ENCODE assay signal across 8 cellular contexts in genomic region chrX:103686199-103687072, GRCh38. TPM values are rescaled to one million over a fixed set of nuclear protein-coding genes. Genes with fewer than 3 reads are reported as not detected.
DNase-seq lines count a peak whose midpoint lies in the region; TF ChIP-seq lines count a peak whose summit lies in the region.

MORF4L2 (minus strand) TSS chrX:103686699; CDS start chrX:103677027, 9,672 bp downstream.

- H3K27me3 Mint-ChIP-seq in neural progenitor cell (ENCODE audit: insufficient read depth, low read depth), result no peaks in the 10 kb centered on the region

- H3K4me1 Mint-ChIP-seq in neural progenitor cell, result peaks cover 4% of the 10 kb centered on the region

- in situ Hi-C loops in G401 (cut with HindIII; ENCODE audit: low sequenced_read_pairs) (no loop called here), HAP-1 (cut with MboI; ENCODE audit: low sequenced_read_pairs) (loop anchor here (5.0 kb wide), 1 partner anchor 136 kb away; no protein-coding TSS in a partner anchor)

- H3K36me3 Mint-ChIP-seq in neural progenitor cell, result peaks cover 6% of the 10 kb centered on the region

- DNase-seq in G401 (ENCODE audit: low spot score) (peak; percentile 98), HAP-1 (ENCODE audit: low spot score in 2 of 2) (peak; percentile 95 to 99), MM.1S (peak; percentile 95), SIG-M5 (lab: John Stamatoyannopoulos, UW) (peak; percentile 90), foreskin fibroblast (peak; percentile 96), neural progenitor cell (ENCODE audit: low spot score) (peak; percentile 98)
- DNase-seq in activated gamma-delta T cell treated with anti-CD3 and anti-CD28 coated beads, Interleukin-2, amount 50 U/mL, for 16 hours (ENCODE audit: low read depth), result peak; percentile 74

- peaks cover 34% of the 10 kb centered on the region for H3K79me2 ChIP-seq in MM.1S (ENCODE audit: low read length)
- peaks cover 50% of the 10 kb centered on the region for H3K79me2 ChIP-seq in neural progenitor cell (ENCODE audit: low read depth)

- H3F3A ChIP-seq in MM.1S (ENCODE audit: insufficient read depth, low read length), result peaks cover 9% of the 10 kb centered on the region; the same call in 1 of the 2 replicates
- peaks cover 59% of the 10 kb centered on the region for H3F3A ChIP-seq in neural progenitor cell (ENCODE audit: low read depth)

- H3K27ac ChIP-seq in MM.1S (ENCODE audit: low read length), result peak within 1 kb of the TSS; percentile 98
- H3K27ac ChIP-seq in neural progenitor cell, result peak within 1 kb of the TSS; percentile 83
- peak within 1 kb of the TSS; percentile 97 for H3K27ac ChIP-seq in subcutaneous abdominal adipose tissue (ENCODE audit: low read depth, low read length)

- peak within 1 kb of the TSS; percentile 81 for H2AFZ ChIP-seq in MM.1S (ENCODE audit: low read length)
- H2AFZ ChIP-seq in neural progenitor cell (replicated peaks), result peak within 1 kb of the TSS; percentile 44

- no peaks in the 10 kb centered on the region for H3K9me3 Mint-ChIP-seq in neural progenitor cell

- H3K36me3 ChIP-seq in HAP-1 (replicated peaks), result peaks cover 42% of the 10 kb centered on the region
- peaks cover 3% of the 10 kb centered on the region; the same call in 1 of the 2 replicates for H3K36me3 ChIP-seq in MM.1S (replicated peaks; ENCODE audit: insufficient read depth, low read length)
- peaks cover 33% of the 10 kb centered on the region for H3K36me3 ChIP-seq in neural progenitor cell
- peaks cover 0 to 12% (median 6%) of the 10 kb centered on the region in 5 donors for H3K36me3 ChIP-seq in subcutaneous abdominal adipose tissue (ENCODE audit: control insufficient read depth in 5 of 5, insufficient read depth in 5 of 5, low read length in 5 of 5)

- H3K9ac ChIP-seq in MM.1S (ENCODE audit: low read length) (peak within 1 kb of the TSS; percentile 93), neural progenitor cell (peak within 1 kb of the TSS; percentile 91), subcutaneous abdominal adipose tissue (ENCODE audit: low read length in 5 of 5) (peak within 1 kb of the TSS; percentile 77 to 96 (median 87))

- H3K4me2 ChIP-seq in MM.1S (ENCODE audit: low read depth, low read length), result peak within 1 kb of the TSS; percentile 67
- H3K4me2 ChIP-seq in neural progenitor cell, result peak within 1 kb of the TSS; percentile 96

- H3K27me3 ChIP-seq in HAP-1 (ENCODE audit: low read depth) (no peaks in the 10 kb centered on the region), MM.1S (replicated peaks; ENCODE audit: insufficient read depth, low read length) (no peaks in the 10 kb centered on the region), neural progenitor cell (no peaks in the 10 kb centered on the region), subcutaneous abdominal adipose tissue (ENCODE audit: control insufficient read depth in 5 of 5, insufficient read depth in 4 of 5, low read length in 5 of 5) (peaks cover 0 to 5% (median 2%) of the 10 kb centered on the region in 5 donors)

- TF ChIP-seq CTCF in MM.1S (IDR thresholded peaks at IDR 0.05; ENCODE audit: low read length), result no peak
- TF ChIP-seq CTCF in foreskin fibroblast (IDR thresholded peaks at IDR 0.05; ENCODE audit: low read depth, low read length), result no peak
- TF ChIP-seq CTCF in neural progenitor cell (IDR thresholded peaks at IDR 0.05), result no peak

- H3K9me2 ChIP-seq in MM.1S (replicated peaks; ENCODE audit: insufficient read depth, low read length), result no peaks in the 10 kb centered on the region

- H3K4me3 ChIP-seq in HAP-1 (peak within 1 kb of the TSS; percentile 84), MM.1S (ENCODE audit: low read length) (peak within 1 kb of the TSS; percentile 91), foreskin fibroblast (ENCODE audit: low read depth in 1 of 2, low read length in 2 of 2) (peak within 1 kb of the TSS; percentile 84 to 95), neural progenitor cell (peak within 1 kb of the TSS; percentile 89), subcutaneous abdominal adipose tissue (ENCODE audit: low read depth in 1 of 5, low read length in 5 of 5) (peak within 1 kb of the TSS; percentile 77 to 89 (median 80))

- H3K27ac Mint-ChIP-seq in neural progenitor cell, result peak within 1 kb of the TSS; percentile 61

- H3K4me1 ChIP-seq in HAP-1, result peaks cover 8% of the 10 kb centered on the region
- H3K4me1 ChIP-seq in MM.1S (ENCODE audit: low read length), result peaks cover 10% of the 10 kb centered on the region; the same call in 1 of the 2 replicates
- peaks cover 14% of the 10 kb centered on the region for H3K4me1 ChIP-seq in neural progenitor cell
- peaks cover 5 to 13% (median 6%) of the 10 kb centered on the region in 5 donors for H3K4me1 ChIP-seq in subcutaneous abdominal adipose tissue (ENCODE audit: control insufficient read depth in 5 of 5, insufficient read depth in 5 of 5, low read length in 5 of 5)

- H3K4me3 Mint-ChIP-seq in neural progenitor cell, result no peak within 1 kb of the TSS

- no peaks in the 10 kb centered on the region for H3K9me3 ChIP-seq in HAP-1
- no peaks in the 10 kb centered on the region for H3K9me3 ChIP-seq in MM.1S (replicated peaks; ENCODE audit: insufficient read depth, low read length)
- no peaks in the 10 kb centered on the region for H3K9me3 ChIP-seq in neural progenitor cell (ENCODE audit: low read depth)
- H3K9me3 ChIP-seq in subcutaneous abdominal adipose tissue (ENCODE audit: control insufficient read depth in 5 of 5, low read length in 5 of 5), result no peaks in the 10 kb centered on the region

- H4K20me1 ChIP-seq in MM.1S (ENCODE audit: insufficient read depth, low read length) (no peaks in the 10 kb centered on the region), neural progenitor cell (ENCODE audit: low read depth) (peaks cover 34% of the 10 kb centered on the region)

RNA-seq across cellular contexts. Expression of gene MORF4L2, which starts in this region (rescaled TPM):
- total RNA-seq in G401 (2014; rRNA removed; shearing (Covaris generic)), result 666 and 732 TPM in 2 replicates
- total RNA-seq in neural progenitor cell (ENCODE audit: low replicate concordance), result 879 and 1,394 TPM in 2 replicates

Comparison
In these comparisons a context has a peak if more than half of its experiments do, and no peak if none do; other contexts are left out.
1. Peak in every context shown above with its lines: DNase-seq, H3K4me3 ChIP-seq and H3K27ac ChIP-seq.